In genomic region chr6:43848992-43849391, GRCh38 we compare ENCODE assay signal across 1 cellular context.
A peak's percentile ranks its signal among the peaks of the same experiment; 100 is the strongest.
TF ChIP-seq lines count a peak whose summit lies in the region.

No MANE protein-coding gene starts in this region.

TF ChIP-seq in HepG2, 621 proteins besides CTCF, POLR2A, EP300 and RAD21 (continued from another document and continues in another):
- peak; percentile 42 for TF ChIP-seq ZNF687 (CRISPR knock-in tag; IDR thresholded peaks at IDR 0.05)
- TF ChIP-seq ZNF160 (CRISPR knock-in tag; IDR thresholded peaks at IDR 0.05), result 0 out of 2 replicates have a peak, but pooled peaks have one; percentile 21
- no peak for TF ChIP-seq ZNF101 (CRISPR knock-in tag; IDR thresholded peaks at IDR 0.05; ENCODE audit: borderline replicate concordance, low read depth)
- TF ChIP-seq GABPB1 (CRISPR knock-in tag; IDR thresholded peaks at IDR 0.05), result peak; percentile 48; the same call in 1 of the 2 replicates
- peak; percentile 64 for TF ChIP-seq SAP130 (CRISPR knock-in tag; IDR thresholded peaks at IDR 0.05; ENCODE audit: low read depth)
- TF ChIP-seq ARNTL (CRISPR knock-in tag; IDR thresholded peaks at IDR 0.05), result 0 out of 2 replicates have a peak, but pooled peaks have one; percentile 29
- no peak for TF ChIP-seq ZNF839 (CRISPR knock-in tag; IDR thresholded peaks at IDR 0.05; ENCODE audit: borderline replicate concordance)
- TF ChIP-seq ZBTB20 (CRISPR knock-in tag; IDR thresholded peaks at IDR 0.05; ENCODE audit: borderline replicate concordance, low read depth), result no peak; the same call in 1 of the 2 replicates
- TF ChIP-seq ZBTB34 (CRISPR knock-in tag; IDR thresholded peaks at IDR 0.05), result no peak
- TF ChIP-seq ZFX (CRISPR knock-in tag; IDR thresholded peaks at IDR 0.05; ENCODE audit: low read depth), result no peak; the same call in 1 of the 2 replicates
- TF ChIP-seq HNF1A (IDR thresholded peaks at IDR 0.05; ENCODE audit: low read depth), result no peak
- TF ChIP-seq HNF1A (CRISPR knock-in tag; IDR thresholded peaks at IDR 0.05; ENCODE audit: borderline replicate concordance), result peak; percentile 45; the same call in 1 of the 2 replicates
- no peak for TF ChIP-seq ATF3 (CRISPR knock-in tag; IDR thresholded peaks at IDR 0.05)
- peak; percentile 57; the same call in 1 of the 2 replicates for TF ChIP-seq IRF2 (CRISPR knock-in tag; IDR thresholded peaks at IDR 0.05)
- TF ChIP-seq TBX2 (CRISPR knock-in tag; IDR thresholded peaks at IDR 0.05; ENCODE audit: borderline replicate concordance), result peak; percentile 65; the same call in 1 of the 2 replicates
- TF ChIP-seq ZNF12 (CRISPR knock-in tag; IDR thresholded peaks at IDR 0.05), result peak; percentile 88; the same call in 1 of the 2 replicates
- TF ChIP-seq SOX6 (IDR thresholded peaks at IDR 0.05), result no peak
- TF ChIP-seq SOX6 (CRISPR knock-in tag; IDR thresholded peaks at IDR 0.05), result peak; percentile 81
- no peak for TF ChIP-seq NAIF1 (CRISPR knock-in tag; IDR thresholded peaks at IDR 0.05; ENCODE audit: borderline replicate concordance)
- TF ChIP-seq UBTF (CRISPR knock-in tag; IDR thresholded peaks at IDR 0.05), result no peak
- TF ChIP-seq HOXD1 (CRISPR knock-in tag; IDR thresholded peaks at IDR 0.05), result peak; percentile 38; the same call in 1 of the 2 replicates
- TF ChIP-seq CSRNP1 (CRISPR knock-in tag; IDR thresholded peaks at IDR 0.05), result no peak
- TF ChIP-seq HNRNPLL (IDR thresholded peaks at IDR 0.05; ENCODE audit: low read depth, low read length, poor library complexity, severe bottlenecking), result no peak
- no peak for TF ChIP-seq TAF1 (CRISPR knock-in tag; IDR thresholded peaks at IDR 0.05)
- TF ChIP-seq TCF12 (IDR thresholded peaks at IDR 0.05), result no peak
- TF ChIP-seq TCF12 (CRISPR knock-in tag; IDR thresholded peaks at IDR 0.05), result no peak
- TF ChIP-seq ZNF784 (CRISPR knock-in tag; IDR thresholded peaks at IDR 0.05; ENCODE audit: borderline replicate concordance), result no peak
- no peak for TF ChIP-seq ZNF558 (CRISPR knock-in tag; IDR thresholded peaks at IDR 0.05; ENCODE audit: borderline replicate concordance)
- no peak for TF ChIP-seq SRSF9 (IDR thresholded peaks at IDR 0.05; ENCODE audit: borderline replicate concordance, insufficient read depth, low read depth, low read length, poor library complexity, severe bottlenecking)
- TF ChIP-seq ZKSCAN8 (CRISPR knock-in tag; IDR thresholded peaks at IDR 0.05; ENCODE audit: borderline replicate concordance), result 0 out of 2 replicates have a peak, but pooled peaks have one; percentile 71
- peak; percentile 68 for TF ChIP-seq KAT8 (CRISPR knock-in tag; IDR thresholded peaks at IDR 0.05)
- TF ChIP-seq ZNF773 (CRISPR knock-in tag; IDR thresholded peaks at IDR 0.05; ENCODE audit: borderline replicate concordance), result 0 out of 2 replicates have a peak, but pooled peaks have one; percentile 39
- TF ChIP-seq ZNF331 (CRISPR knock-in tag; IDR thresholded peaks at IDR 0.05), result 0 out of 2 replicates have a peak, but pooled peaks have one; percentile 61
- peak; percentile 57; the same call in 1 of the 2 replicates for TF ChIP-seq ZNF574 (CRISPR knock-in tag; IDR thresholded peaks at IDR 0.05)
- no peak; the same call in 1 of the 2 replicates for TF ChIP-seq ZNF777 (CRISPR knock-in tag; IDR thresholded peaks at IDR 0.05)
- peak; percentile 83; the same call in 1 of the 2 replicates for TF ChIP-seq SOX5 (CRISPR knock-in tag; IDR thresholded peaks at IDR 0.05; ENCODE audit: borderline replicate concordance)
- TF ChIP-seq MTA3 (CRISPR knock-in tag; IDR thresholded peaks at IDR 0.05), result no peak
- TF ChIP-seq CHD4 (IDR thresholded peaks at IDR 0.05; ENCODE audit: borderline replicate concordance, low read length), result no peak
- no peak for TF ChIP-seq ZMYM2 (CRISPR knock-in tag; IDR thresholded peaks at IDR 0.05)
- peak; percentile 74 for TF ChIP-seq FOXP4 (CRISPR knock-in tag; IDR thresholded peaks at IDR 0.05)
